Comparison of ENCODE assay signal across 26 cellular contexts in genomic region chr4:138259296-138259695, GRCh38. TPM values are rescaled to one million over a fixed set of nuclear protein-coding genes. Genes with fewer than 3 reads are reported as not detected.
DNase-seq lines count a peak whose midpoint lies in the region; FAIRE-seq and TF ChIP-seq lines count a peak whose summit lies in the region.
"Had no signal": no experiment of that assay in that cellular context is flagged by ENCODE, and none has a peak within 500 bp of the region (broad histone marks: within the 10 kb centered on the region; RNA-seq: fewer than 3 reads in every experiment).

No MANE protein-coding gene starts in this region.

- no peaks in the 10 kb centered on the region for H3K79me2 ChIP-seq in GM23248 (ENCODE audit: insufficient read depth)
- no peaks in the 10 kb centered on the region for H3K79me2 ChIP-seq in PC-9 (ENCODE audit: low read depth)
- no peaks in the 10 kb centered on the region for H3K79me2 ChIP-seq in smooth muscle cell (ENCODE audit: low read depth)

- peak overlapping the region; percentile 29; the same call in 1 of the 2 replicates for H3K27ac ChIP-seq in GM23248
- H3K27ac ChIP-seq in PC-9 = 0 out of 2 replicates have a peak overlapping the region, but pooled peaks have one; percentile 16
- H3K27ac ChIP-seq in smooth muscle cell (ENCODE audit: low read depth) = peak overlapping the region; percentile 15

- peaks cover 10% of the 10 kb centered on the region for H3K4me1 Mint-ChIP-seq in endothelial cell (ENCODE audit: unreplicated experiment)
- H3K4me1 Mint-ChIP-seq: activated naive CD8-positive, alpha-beta T cell treated with anti-CD3 and anti-CD28 coated beads, Interleukin-2, amount 50 U/mL, for 24 hours; nephron; stimulated activated effector memory CD8-positive, alpha-beta T cell treated with anti-CD3 and anti-CD28 coated beads, Interleukin-12 subunit alpha, Interleukin-12 subunit beta, amount 100 ng/mL, for 72 hours had no signal

- H4K20me1 ChIP-seq in GM23248 (ENCODE audit: insufficient read depth) = no peaks in the 10 kb centered on the region
- no peaks in the 10 kb centered on the region for H4K20me1 ChIP-seq in PC-9 (ENCODE audit: insufficient read depth)
- H4K20me1 ChIP-seq in smooth muscle cell (ENCODE audit: low read depth) = no peaks in the 10 kb centered on the region

- H3K36me3 ChIP-seq in GM23248 (ENCODE audit: low read depth) (no peaks in the 10 kb centered on the region), PC-9 (ENCODE audit: low read depth) (no peaks in the 10 kb centered on the region), smooth muscle cell (ENCODE audit: low read depth) (no peaks in the 10 kb centered on the region)

- no peak for FAIRE-seq in urothelium cell line (lab: Jason Lieb, UNC)
- FAIRE-seq: D721Med, endometrium, GM12878, HepG2 had no signal

- DNase-seq in GM23248 (no peak), PC-9 (no peak), epithelial cell of esophagus (ENCODE audit: low read depth) (peak; percentile 86), smooth muscle cell (lab: John Stamatoyannopoulos, UW; ENCODE audit: unreplicated experiment) (no peak), urothelium cell line (ENCODE audit: low spot score) (no peak), endothelial cell (ENCODE audit: low spot score) (no peak)
- no peak for DNase-seq in NK-92 treated with Interleukin-12 subunit alpha and Interleukin-12 subunit beta, amount 100 ng/mL, for 24 hours (lab: John Stamatoyannopoulos, UW)
- DNase-seq: activated CD4-positive, alpha-beta memory T cell treated with anti-CD3 and anti-CD28 coated beads for 36 hours; activated naive CD4-positive, alpha-beta T cell; activated naive CD8-positive, alpha-beta T cell treated with anti-CD3 and anti-CD28 coated beads, Interleukin-2, amount 50 U/mL, for 24 hours; activated T-cell treated with anti-CD3 and anti-CD28 coated beads, Interleukin-2, amount 50 U/mL, for 72 hours; CD4-positive, alpha-beta memory T cell; cerebellar nuclear complex; H7; hippocampal formation; mucosa of descending colon; NCI-H82; substantia nigra; T-helper 17 cell had no signal

- H3K9me3 ChIP-seq in GM23248 (ENCODE audit: low read depth) (no peaks in the 10 kb centered on the region), PC-9 (ENCODE audit: insufficient read depth, low read depth) (no peaks in the 10 kb centered on the region; the same call in 1 of the 2 replicates), smooth muscle cell (replicated peaks; ENCODE audit: low read depth) (no peaks in the 10 kb centered on the region)
- H3K9me3 ChIP-seq: mucosa of descending colon had no signal

- H3K9me2 ChIP-seq in GM23248 (ENCODE audit: insufficient read depth) (no peaks in the 10 kb centered on the region; the same call in 1 of the 2 replicates), PC-9 (ENCODE audit: insufficient read depth) (no peaks in the 10 kb centered on the region; the same call in 1 of the 2 replicates)

- POLR2A ChIA-PET in PC-9 (lab: Charles Lee; ENCODE audit: unreplicated experiment) = no interaction called here

- BruUV-seq in PC-9 (replicated peaks; lab: Mats Ljungman, UMichigan) = no TSS peak

- H3F3A ChIP-seq in GM23248 (ENCODE audit: insufficient read depth) (peaks cover 11% of the 10 kb centered on the region; the same call in 1 of the 2 replicates), PC-9 (ENCODE audit: insufficient read depth, low read depth) (no peaks in the 10 kb centered on the region), smooth muscle cell (ENCODE audit: low read depth) (no peaks in the 10 kb centered on the region)

- H3K27me3 ChIP-seq in GM23248 (replicated peaks; ENCODE audit: insufficient read depth) (no peaks in the 10 kb centered on the region), PC-9 (ENCODE audit: insufficient read depth, low read depth) (no peaks in the 10 kb centered on the region), smooth muscle cell (ENCODE audit: low read depth) (no peaks in the 10 kb centered on the region)

- H3K4me3 Mint-ChIP-seq in endothelial cell (ENCODE audit: unreplicated experiment) = no peak overlapping the region
- H3K4me3 Mint-ChIP-seq: activated CD4-positive, alpha-beta memory T cell treated with anti-CD3 and anti-CD28 coated beads for 36 hours; activated naive CD8-positive, alpha-beta T cell treated with anti-CD3 and anti-CD28 coated beads, Interleukin-2, amount 50 U/mL, for 24 hours; activated T-cell treated with anti-CD3 and anti-CD28 coated beads, Interleukin-2, amount 50 U/mL, for 72 hours; CD4-positive, alpha-beta memory T cell; nephron; stimulated activated effector memory CD8-positive, alpha-beta T cell treated with anti-CD3 and anti-CD28 coated beads, Interleukin-12 subunit alpha, Interleukin-12 subunit beta, amount 100 ng/mL, for 72 hours; T-helper 17 cell had no signal

- H3K4me1 ChIP-seq in GM23248 (ENCODE audit: insufficient read depth) (peaks cover 16% of the 10 kb centered on the region), PC-9 (replicated peaks; ENCODE audit: insufficient read depth) (peaks cover 9% of the 10 kb centered on the region; the same call in 1 of the 2 replicates), smooth muscle cell (ENCODE audit: low read depth) (no peaks in the 10 kb centered on the region)

- H3K9me3 Mint-ChIP-seq in endothelial cell (ENCODE audit: unreplicated experiment) = no peaks in the 10 kb centered on the region
- H3K9me3 Mint-ChIP-seq: activated CD4-positive, alpha-beta memory T cell treated with anti-CD3 and anti-CD28 coated beads for 36 hours; activated naive CD8-positive, alpha-beta T cell treated with anti-CD3 and anti-CD28 coated beads, Interleukin-2, amount 50 U/mL, for 24 hours; activated T-cell treated with anti-CD3 and anti-CD28 coated beads, Interleukin-2, amount 50 U/mL, for 72 hours had no signal

- in situ Hi-C loops in GM23248 (cut with MboI) = no loop called here

- H3K4me3 ChIP-seq in GM23248 (peak overlapping the region; percentile 15), PC-9 (no peak overlapping the region), epithelial cell of esophagus (ENCODE audit: low read length) (no peak overlapping the region), smooth muscle cell (no peak overlapping the region)
- H3K4me3 ChIP-seq: GM12878, lung, mucosa of descending colon had no signal

- TF ChIP-seq CTCF in PC-9 (conservative IDR thresholded peaks at IDR 0.05) (no peak), epithelial cell of esophagus (IDR thresholded peaks at IDR 0.05; ENCODE audit: insufficient read depth, low read depth, low read length, missing control alignments) (no peak), smooth muscle cell (IDR thresholded peaks at IDR 0.05; ENCODE audit: borderline replicate concordance, insufficient read depth, poor library complexity, severe bottlenecking) (no peak), endothelial cell (IDR thresholded peaks at IDR 0.05; ENCODE audit: unreplicated experiment) (no peak)

- CTCF ChIA-PET in PC-9 (lab: Charles Lee) = no interaction called here

- no peak overlapping the region for H3K27ac Mint-ChIP-seq in endothelial cell (ENCODE audit: unreplicated experiment)
- H3K27ac Mint-ChIP-seq: activated CD4-positive, alpha-beta memory T cell treated with anti-CD3 and anti-CD28 coated beads for 36 hours; activated naive CD8-positive, alpha-beta T cell treated with anti-CD3 and anti-CD28 coated beads, Interleukin-2, amount 50 U/mL, for 24 hours; activated T-cell treated with anti-CD3 and anti-CD28 coated beads, Interleukin-2, amount 50 U/mL, for 72 hours; CD4-positive, alpha-beta memory T cell; nephron; stimulated activated effector memory CD8-positive, alpha-beta T cell treated with anti-CD3 and anti-CD28 coated beads, Interleukin-12 subunit alpha, Interleukin-12 subunit beta, amount 100 ng/mL, for 72 hours; T-helper 17 cell had no signal

- peak overlapping the region; percentile 57 for H3K4me2 ChIP-seq in GM23248 (ENCODE audit: unreplicated experiment)
- H3K4me2 ChIP-seq in PC-9 = no peak overlapping the region
- peak overlapping the region; percentile 1 for H3K4me2 ChIP-seq in smooth muscle cell

- H3K27me3 Mint-ChIP-seq in endothelial cell (ENCODE audit: unreplicated experiment) = no peaks in the 10 kb centered on the region
- H3K27me3 Mint-ChIP-seq: activated CD4-positive, alpha-beta memory T cell treated with anti-CD3 and anti-CD28 coated beads for 36 hours; CD4-positive, alpha-beta memory T cell; T-helper 17 cell had no signal

- no peak overlapping the region for H3K9ac ChIP-seq in GM23248
- H3K9ac ChIP-seq in smooth muscle cell (ENCODE audit: low read depth) = no peak overlapping the region

- WGBS in GM23248 (ENCODE audit: low coverage in 1 of 2, low lambda C conversion rate in 2 of 2, missing lambda C conversion rate in 2 of 2), 2 experiments = 54 to 55% methylated on average over 4 of the region's 4 CpGs
- 72% methylated on average over 4 of the region's 4 CpGs for whole genome bisulfite sequencing in smooth muscle cell (ENCODE audit: low lambda C conversion rate)

- H2AFZ ChIP-seq in GM23248 (peak overlapping the region; percentile 60), PC-9 (no peak overlapping the region), smooth muscle cell (ENCODE audit: low read depth) (no peak overlapping the region)

- H3K36me3 Mint-ChIP-seq in endothelial cell (ENCODE audit: low read depth, unreplicated experiment) = no peaks in the 10 kb centered on the region
- H3K36me3 Mint-ChIP-seq: activated CD4-positive, alpha-beta memory T cell treated with anti-CD3 and anti-CD28 coated beads for 36 hours; CD4-positive, alpha-beta memory T cell; stimulated activated effector memory CD8-positive, alpha-beta T cell treated with anti-CD3 and anti-CD28 coated beads, Interleukin-12 subunit alpha, Interleukin-12 subunit beta, amount 100 ng/mL, for 72 hours had no signal

- intact Hi-C loops in PC-9 (cut with micrococcal nuclease; ENCODE audit: unreplicated experiment) = loop anchor here (1.0 kb wide), 1 partner anchor 17 kb away; the partner anchor contains the start of gene SLC7A11

RNA-seq across cellular contexts. Expression of gene SLC7A11, which starts 17.1 kb away (rescaled TPM):
- 67.2 and 72.3 TPM in 2 replicates for total RNA-seq in GM23248 (2014; rRNA removed; shearing (Covaris generic))
- polyA plus RNA-seq in GM23248 (2016; fragmentation: Nextera tagmentation; extraction: Ambion mirVana) = 19.6 and 20.6 TPM in 2 replicates
- total RNA-seq in PC-9 (2021) = 110 and 187 TPM in 2 replicates
- total RNA-seq in smooth muscle cell = 10.2 and 13.9 TPM in 2 replicates
- 1.1 and 2.0 TPM in 2 replicates for polyA plus RNA-seq in smooth muscle cell
- 5.1 TPM for total RNA-seq in endothelial cell (ENCODE audit: unreplicated experiment)
- polyA plus RNA-seq: CD4-positive, alpha-beta memory T cell had no signal
